Comparison of ENCODE assay signal across 2 cellular contexts in genomic region chr17:45222994-45223540, GRCh38.
TF ChIP-seq lines count a peak whose summit lies in the region.

No MANE protein-coding gene starts in this region.

TF ChIP-seq in SK-N-SH, 30 proteins besides CTCF, POLR2A, EP300 and RAD21 (continued from another document):
- TF ChIP-seq SMC3 (IDR thresholded peaks at IDR 0.05; ENCODE audit: low read depth, low read length) (no peak), MXI1 (IDR thresholded peaks at IDR 0.05; ENCODE audit: low read depth, low read length) (peak; percentile 57; the same call in 1 of the 2 replicates), POLR2AphosphoS5 (IDR thresholded peaks at IDR 0.05; ENCODE audit: low read depth, low read length) (no peak), TAF1 (IDR thresholded peaks at IDR 0.05; ENCODE audit: borderline replicate concordance, low read depth, low read length) (no peak)
- TF ChIP-seq, protein P1, sequence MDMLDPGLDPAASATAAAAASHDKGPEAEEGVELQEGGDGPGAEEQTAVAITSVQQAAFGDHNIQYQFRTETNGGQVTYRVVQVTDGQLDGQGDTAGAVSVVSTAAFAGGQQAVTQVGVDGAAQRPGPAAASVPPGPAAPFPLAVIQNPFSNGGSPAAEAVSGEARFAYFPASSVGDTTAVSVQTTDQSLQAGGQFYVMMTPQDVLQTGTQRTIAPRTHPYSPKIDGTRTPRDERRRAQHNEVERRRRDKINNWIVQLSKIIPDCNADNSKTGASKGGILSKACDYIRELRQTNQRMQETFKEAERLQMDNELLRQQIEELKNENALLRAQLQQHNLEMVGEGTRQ (IDR thresholded peaks at IDR 0.05; ENCODE audit: borderline replicate concordance, low read depth, low read length): no peak

TF ChIP-seq in SK-N-SH treated with all-trans-retinoic acid at 6 μM for 48 hours, 23 proteins besides CTCF, POLR2A, EP300 and RAD21 (continued from another document):
- TF ChIP-seq, protein P2, sequence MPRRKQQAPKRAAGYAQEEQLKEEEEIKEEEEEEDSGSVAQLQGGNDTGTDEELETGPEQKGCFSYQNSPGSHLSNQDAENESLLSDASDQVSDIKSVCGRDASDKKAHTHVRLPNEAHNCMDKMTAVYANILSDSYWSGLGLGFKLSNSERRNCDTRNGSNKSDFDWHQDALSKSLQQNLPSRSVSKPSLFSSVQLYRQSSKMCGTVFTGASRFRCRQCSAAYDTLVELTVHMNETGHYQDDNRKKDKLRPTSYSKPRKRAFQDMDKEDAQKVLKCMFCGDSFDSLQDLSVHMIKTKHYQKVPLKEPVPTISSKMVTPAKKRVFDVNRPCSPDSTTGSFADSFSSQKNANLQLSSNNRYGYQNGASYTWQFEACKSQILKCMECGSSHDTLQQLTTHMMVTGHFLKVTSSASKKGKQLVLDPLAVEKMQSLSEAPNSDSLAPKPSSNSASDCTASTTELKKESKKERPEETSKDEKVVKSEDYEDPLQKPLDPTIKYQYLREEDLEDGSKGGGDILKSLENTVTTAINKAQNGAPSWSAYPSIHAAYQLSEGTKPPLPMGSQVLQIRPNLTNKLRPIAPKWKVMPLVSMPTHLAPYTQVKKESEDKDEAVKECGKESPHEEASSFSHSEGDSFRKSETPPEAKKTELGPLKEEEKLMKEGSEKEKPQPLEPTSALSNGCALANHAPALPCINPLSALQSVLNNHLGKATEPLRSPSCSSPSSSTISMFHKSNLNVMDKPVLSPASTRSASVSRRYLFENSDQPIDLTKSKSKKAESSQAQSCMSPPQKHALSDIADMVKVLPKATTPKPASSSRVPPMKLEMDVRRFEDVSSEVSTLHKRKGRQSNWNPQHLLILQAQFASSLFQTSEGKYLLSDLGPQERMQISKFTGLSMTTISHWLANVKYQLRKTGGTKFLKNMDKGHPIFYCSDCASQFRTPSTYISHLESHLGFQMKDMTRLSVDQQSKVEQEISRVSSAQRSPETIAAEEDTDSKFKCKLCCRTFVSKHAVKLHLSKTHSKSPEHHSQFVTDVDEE (CRISPR knock-in tag; IDR thresholded peaks at IDR 0.05): no peak
- TF ChIP-seq ZC3H10 (CRISPR knock-in tag; IDR thresholded peaks at IDR 0.05): no peak
- TF ChIP-seq POU6F1 (CRISPR knock-in tag; IDR thresholded peaks at IDR 0.05; ENCODE audit: borderline replicate concordance, low read depth): no peak
- no peak for TF ChIP-seq ZNF70 (CRISPR knock-in tag; IDR thresholded peaks at IDR 0.05)
- no peak for TF ChIP-seq ISL1 (CRISPR knock-in tag; IDR thresholded peaks at IDR 0.05)
- TF ChIP-seq TOX (CRISPR knock-in tag; IDR thresholded peaks at IDR 0.05; ENCODE audit: borderline replicate concordance): no peak
- no peak for TF ChIP-seq ZNF8 (CRISPR knock-in tag; IDR thresholded peaks at IDR 0.05)
- TF ChIP-seq SNAI2 (CRISPR knock-in tag; IDR thresholded peaks at IDR 0.05): no peak
- no peak for TF ChIP-seq CSDC2 (CRISPR knock-in tag; IDR thresholded peaks at IDR 0.05)
- no peak for TF ChIP-seq CSRNP3 (CRISPR knock-in tag; IDR thresholded peaks at IDR 0.05)
- TF ChIP-seq ZFP3 (CRISPR knock-in tag; IDR thresholded peaks at IDR 0.05): no peak
